ENCODE assay signal across 20 cellular contexts in genomic region chr13:78465250-78465649, GRCh38.
"Had no signal": no experiment of that assay in that cellular context is flagged by ENCODE, and none has a peak within 500 bp of the region (broad histone marks: within the 10 kb centered on the region; RNA-seq: fewer than 3 reads in every experiment).

No MANE protein-coding gene starts in this region.

- ATAC-seq: Right ventricle myocardium inferior, SK-N-SH treated with all-trans-retinoic acid at 6 μM for 48 hours had no signal

- H3K4me3 ChIP-seq: PC-9, Peyer's patch, SJCRH30 had no signal

- H3K4me2 ChIP-seq: PC-9 had no signal

- DNase-seq: KBM-7, NCI-H1092, NCI-H1105 treated with DMSO at 0.1 percent for 48 hours, NCI-H1417 treated with DMSO at 0.1 percent for 48 hours, NCI-H146, NCI-H1694 treated with DMSO at 0.1 percent for 48 hours, NCI-H1930, NCI-H2081, NCI-H2107, NCI-H2227 treated with DMSO at 0.1 percent for 48 hours, NCI-H524, NCI-H526 treated with DMSO at 0.1 percent for 48 hours, NCI-H748 treated with DMSO at 0.1 percent for 48 hours, PC-9, Peyer's patch, SHP77 treated with DMSO at 0.1 percent for 48 hours, SJCRH30, T-helper 1 cell had no signal

- H2AFZ ChIP-seq: PC-9 had no signal

- H3K27ac ChIP-seq: PC-9, Peyer's patch, SJCRH30 had no signal

- H3K36me3 ChIP-seq: Peyer's patch, SJCRH30 had no signal

- H3K9me3 ChIP-seq: Peyer's patch, SJCRH30 had no signal

- H3K4me1 ChIP-seq: Peyer's patch had no signal

- H3K27me3 ChIP-seq: Peyer's patch, SJCRH30 had no signal
